In genomic region chr1:247111636-247112478, GRCh38 we compare ENCODE assay signal across 1 cellular context.
TF ChIP-seq lines count a peak whose summit lies in the region.

No MANE protein-coding gene starts in this region.

TF ChIP-seq in K562, 482 proteins besides CTCF, POLR2A, EP300 and RAD21 (continued from another document and continues in another):
- no peak for TF ChIP-seq CLOCK (CRISPR knock-in tag; IDR thresholded peaks at IDR 0.05; ENCODE audit: borderline replicate concordance)
- TF ChIP-seq CHD2 (IDR thresholded peaks at IDR 0.05; ENCODE audit: low read depth, low read length): no peak
- TF ChIP-seq MAZ (CRISPR knock-in tag; conservative IDR thresholded peaks at IDR 0.05 in 1 of 2, IDR thresholded peaks at IDR 0.05 in 1 of 2): peak; percentile 72 to 81
- no peak for TF ChIP-seq ZBTB17 (CRISPR knock-in tag; IDR thresholded peaks at IDR 0.05)
- no peak for TF ChIP-seq MBD2 (IDR thresholded peaks at IDR 0.05; ENCODE audit: borderline replicate concordance, low read depth)
- no peak for TF ChIP-seq MTA1 (IDR thresholded peaks at IDR 0.05; ENCODE audit: borderline replicate concordance)
- TF ChIP-seq STAT5A (IDR thresholded peaks at IDR 0.05; ENCODE audit: borderline replicate concordance, low read length): no peak
- TF ChIP-seq CREB3L1 (IDR thresholded peaks at IDR 0.05; ENCODE audit: borderline replicate concordance, low read depth): peak; percentile 35; the same call in 1 of the 2 replicates
- no peak for TF ChIP-seq GATAD2A (IDR thresholded peaks at IDR 0.05)
- no peak for TF ChIP-seq MCM5 (IDR thresholded peaks at IDR 0.05; ENCODE audit: low read depth)
- peak; percentile 67; the same call in 1 of the 2 replicates for TF ChIP-seq ETS1 (conservative IDR thresholded peaks at IDR 0.05; ENCODE audit: control insufficient read depth, low read depth, low read length)
- TF ChIP-seq SUPT5H (IDR thresholded peaks at IDR 0.05): peak; percentile 71
- TF ChIP-seq CHAMP1 (IDR thresholded peaks at IDR 0.05): no peak
- TF ChIP-seq PBX2 (CRISPR knock-in tag; IDR thresholded peaks at IDR 0.05; ENCODE audit: low read depth): no peak; the same call in 1 of the 2 replicates
- no peak for TF ChIP-seq PBX2 (tag; conservative IDR thresholded peaks at IDR 0.05; ENCODE audit: low read depth)
- TF ChIP-seq ZNF184 (CRISPR knock-in tag; IDR thresholded peaks at IDR 0.05): no peak
- no peak for TF ChIP-seq RERE (CRISPR knock-in tag; IDR thresholded peaks at IDR 0.05; ENCODE audit: borderline replicate concordance)
- TF ChIP-seq TFAM (CRISPR knock-in tag; conservative IDR thresholded peaks at IDR 0.05): no peak
- TF ChIP-seq CREB1 (IDR thresholded peaks at IDR 0.05): no peak
- no peak; the same call in 1 of the 2 replicates for TF ChIP-seq CREB1 (CRISPR knock-in tag; IDR thresholded peaks at IDR 0.05)
- TF ChIP-seq CHD1 (IDR thresholded peaks at IDR 0.05; ENCODE audit: low read length): no peak
- no peak for TF ChIP-seq PHB (CRISPR knock-in tag; IDR thresholded peaks at IDR 0.05)
- TF ChIP-seq ZNF57 (CRISPR knock-in tag; IDR thresholded peaks at IDR 0.05): no peak
- TF ChIP-seq KLF1 (tag; IDR thresholded peaks at IDR 0.05): peak; percentile 90
- TF ChIP-seq SMARCE1 (IDR thresholded peaks at IDR 0.05): no peak
- TF ChIP-seq ZNF668 (CRISPR knock-in tag; IDR thresholded peaks at IDR 0.05): no peak
- no peak for TF ChIP-seq SIRT6 (IDR thresholded peaks at IDR 0.05; ENCODE audit: low read depth, low read length)
- no peak for TF ChIP-seq ZFPM2 (CRISPR knock-in tag; IDR thresholded peaks at IDR 0.05)
- TF ChIP-seq SRSF7 (optimal IDR thresholded peaks at IDR 0.05; ENCODE audit: low read depth, low read length): no peak
- no peak for TF ChIP-seq PTBP1 (IDR thresholded peaks at IDR 0.05; ENCODE audit: low read depth, low read length)
- TF ChIP-seq RBM17 (IDR thresholded peaks at IDR 0.05; ENCODE audit: borderline replicate concordance, low read depth, low read length): no peak
- TF ChIP-seq BRCA1 (IDR thresholded peaks at IDR 0.05): no peak
- TF ChIP-seq BRCA1 (CRISPR knock-in tag; IDR thresholded peaks at IDR 0.05): no peak
- TF ChIP-seq KDM2B (CRISPR knock-in tag; IDR thresholded peaks at IDR 0.05): peak; percentile 51
- TF ChIP-seq SRSF3 (IDR thresholded peaks at IDR 0.05; ENCODE audit: insufficient read depth, low read length): no peak
- no peak for TF ChIP-seq DLX4 (CRISPR knock-in tag; IDR thresholded peaks at IDR 0.05)
- TF ChIP-seq ZNF609 (CRISPR knock-in tag; IDR thresholded peaks at IDR 0.05; ENCODE audit: borderline replicate concordance): no peak
- TF ChIP-seq HDGF (IDR thresholded peaks at IDR 0.05): no peak
- TF ChIP-seq ZNF253 (CRISPR knock-in tag; conservative IDR thresholded peaks at IDR 0.05): no peak
- TF ChIP-seq HDAC2 (IDR thresholded peaks at IDR 0.05): peak; percentile 63; the same call in 1 of the 2 replicates
- no peak for TF ChIP-seq CHD4 (IDR thresholded peaks at IDR 0.05; ENCODE audit: insufficient read depth, insufficient replicate concordance, low read depth, low read length, poor library complexity, severe bottlenecking)
- TF ChIP-seq PYGO2 (tag; IDR thresholded peaks at IDR 0.05): no peak
- no peak for TF ChIP-seq SMARCC2 (IDR thresholded peaks at IDR 0.05; ENCODE audit: low read depth)
- TF ChIP-seq CBX8 (IDR thresholded peaks at IDR 0.05; ENCODE audit: borderline replicate concordance, extremely low read depth, low read depth, low read length, poor library complexity, severe bottlenecking): no peak
